Comparison of ENCODE assay signal across 9 cellular contexts in the genomic region with DNA sequence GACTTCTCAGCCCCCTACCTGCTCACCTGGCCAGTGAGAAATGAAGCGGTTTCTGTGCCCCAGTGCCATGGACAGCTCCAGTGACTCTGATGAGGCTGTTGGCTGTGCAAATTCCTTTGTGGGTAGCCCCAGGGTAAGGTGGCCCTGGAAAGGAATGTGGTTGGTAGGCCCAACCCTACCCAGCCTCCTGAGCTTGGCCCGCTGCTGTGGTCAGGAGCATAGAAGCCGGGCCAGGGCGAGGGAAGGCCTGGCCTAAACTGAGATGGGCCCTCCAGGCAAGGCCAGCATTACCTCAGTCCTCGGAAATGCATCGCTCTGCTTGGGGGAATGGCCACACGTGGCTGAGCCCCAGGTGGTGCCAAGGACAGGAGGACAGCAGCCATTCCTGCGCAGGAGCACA. TPM values are rescaled to one million over a fixed set of nuclear protein-coding genes. Genes with fewer than 3 reads are reported as not detected.
DNase-seq lines count a peak whose midpoint lies in the region; ATAC-seq and TF ChIP-seq lines count a peak whose summit lies in the region.
"Had no signal": no experiment of that assay in that cellular context is flagged by ENCODE, and none has a peak within 500 bp of the region (broad histone marks: within the 10 kb centered on the region; RNA-seq: fewer than 3 reads in every experiment).

No MANE protein-coding gene starts in this region.

- H4K20me1 ChIP-seq in osteoblast (ENCODE audit: insufficient read depth, low read length): peaks cover 57% of the 10 kb centered on the region

- no peaks in the 10 kb centered on the region for H3K27me3 ChIP-seq in osteoblast (ENCODE audit: insufficient read depth, low read length)

- CTCF ChIA-PET in activated CD8-positive, alpha-beta memory T cell treated with anti-CD3 and anti-CD28 coated beads, Interleukin-2, amount 10 ng/mL, durations not matched to agents 7 days and 5 days (lab: Charles Lee): interaction anchor here (1.7 to 3.4 kb wide), 2 partner anchors 37 to 180 kb away, joined by 4 to 18 read pairs; no protein-coding TSS in a partner anchor

- H3K27ac ChIP-seq in osteoblast (ENCODE audit: low read depth, low read length): no peak overlapping the region

- no peak overlapping the region for H3K4me3 ChIP-seq in osteoblast (ENCODE audit: insufficient read depth, low read length)

- H3K4me3 Mint-ChIP-seq in effector memory CD8-positive, alpha-beta T cell: no peak overlapping the region
- no peak overlapping the region for H3K4me3 Mint-ChIP-seq in activated CD8-positive, alpha-beta memory T cell treated with anti-CD3 and anti-CD28 coated beads, Interleukin-2, amount 10 ng/mL, durations not matched to agents 7 days and 5 days

- H3K36me3 Mint-ChIP-seq in effector memory CD8-positive, alpha-beta T cell (ENCODE audit: insufficient read depth): peaks cover 8% of the 10 kb centered on the region
- no peaks in the 10 kb centered on the region for H3K36me3 Mint-ChIP-seq in activated CD8-positive, alpha-beta memory T cell treated with anti-CD3 and anti-CD28 coated beads, Interleukin-2, amount 10 ng/mL, durations not matched to agents 7 days and 5 days

- in situ Hi-C loops in ACHN (cut with HindIII; ENCODE audit: low pct_ligation_motif_present, low pct_unique_long_range_greater_than_20kb, low sequenced_read_pairs): no loop called here

- no peak for ATAC-seq in effector memory CD8-positive, alpha-beta T cell (replicated peaks)
- no peak for ATAC-seq in HG03045 (IDR thresholded peaks at IDR 0.05; ENCODE audit: unreplicated experiment)
- ATAC-seq in activated CD8-positive, alpha-beta memory T cell treated with anti-CD3 and anti-CD28 coated beads, Interleukin-2, amount 10 ng/mL, durations not matched to agents 7 days and 5 days: no peak

- H2AFZ ChIP-seq in osteoblast (ENCODE audit: low read length): no peak overlapping the region

- H3K9me3 Mint-ChIP-seq in effector memory CD8-positive, alpha-beta T cell: no peaks in the 10 kb centered on the region
- no peaks in the 10 kb centered on the region for H3K9me3 Mint-ChIP-seq in activated CD8-positive, alpha-beta memory T cell treated with anti-CD3 and anti-CD28 coated beads, Interleukin-2, amount 10 ng/mL, durations not matched to agents 7 days and 5 days (ENCODE audit: low read depth)

- TF ChIP-seq CTCF in osteoblast (IDR thresholded peaks at IDR 0.05; ENCODE audit: extremely low read depth, low read depth, low read length): no peak

- DNase-seq in ACHN (peak; percentile 49), LoVo (ENCODE audit: low spot score) (peak; percentile 59), osteoblast (ENCODE audit: insufficient read length, low spot score, missing footprints) (peak; percentile 9), SHP77 treated with DMSO at 0.1 percent for 48 hours (lab: John Stamatoyannopoulos, UW) (no peak), retina (no peak)
- no peak for DNase-seq in effector memory CD8-positive, alpha-beta T cell
- DNase-seq in activated CD8-positive, alpha-beta memory T cell treated with anti-CD3 and anti-CD28 coated beads, Interleukin-2, amount 10 ng/mL, durations not matched to agents 7 days and 5 days: no peak
- DNase-seq: AML-193 had no signal

- peak overlapping the region; percentile 95 to 96 for H3K27ac Mint-ChIP-seq in effector memory CD8-positive, alpha-beta T cell
- H3K27ac Mint-ChIP-seq in activated CD8-positive, alpha-beta memory T cell treated with anti-CD3 and anti-CD28 coated beads, Interleukin-2, amount 10 ng/mL, durations not matched to agents 7 days and 5 days: no peak overlapping the region

- peaks cover 27% of the 10 kb centered on the region for H3K4me1 ChIP-seq in osteoblast (ENCODE audit: insufficient read depth, low read length)

- H3K79me2 ChIP-seq in osteoblast (ENCODE audit: insufficient read depth, low read length): peaks cover 26% of the 10 kb centered on the region

- peaks cover 9 to 15% of the 10 kb centered on the region in 2 donors for H3K4me1 Mint-ChIP-seq in effector memory CD8-positive, alpha-beta T cell (ENCODE audit: low read depth in 2 of 2)
- peaks cover 31% of the 10 kb centered on the region for H3K4me1 Mint-ChIP-seq in activated CD8-positive, alpha-beta memory T cell treated with anti-CD3 and anti-CD28 coated beads, Interleukin-2, amount 10 ng/mL, durations not matched to agents 7 days and 5 days

- H3K27me3 Mint-ChIP-seq in effector memory CD8-positive, alpha-beta T cell: no peaks in the 10 kb centered on the region
- peaks cover 13% of the 10 kb centered on the region for H3K27me3 Mint-ChIP-seq in activated CD8-positive, alpha-beta memory T cell treated with anti-CD3 and anti-CD28 coated beads, Interleukin-2, amount 10 ng/mL, durations not matched to agents 7 days and 5 days

- H3K36me3 ChIP-seq in osteoblast (ENCODE audit: insufficient read depth, low read length): no peaks in the 10 kb centered on the region

- no peak overlapping the region for H3K4me2 ChIP-seq in osteoblast (ENCODE audit: insufficient read depth, low read length)

- no peaks in the 10 kb centered on the region for H3K9me3 ChIP-seq in osteoblast (ENCODE audit: low read depth, low read length)

RNA-seq across cellular contexts. Expression of a gene that starts 16.9 kb away (rescaled TPM):
- total RNA-seq in osteoblast: 2.9 and 3.6 TPM in 2 replicates
- not detected for total RNA-seq in activated CD8-positive, alpha-beta memory T cell treated with anti-CD3 and anti-CD28 coated beads, Interleukin-2, amount 10 ng/mL, durations not matched to agents 7 days and 5 days

RNA-seq across cellular contexts. Expression of a gene that starts 55.3 kb away (rescaled TPM):
- 0.29 and 0.36 TPM in 2 replicates for total RNA-seq in osteoblast
- total RNA-seq in activated CD8-positive, alpha-beta memory T cell treated with anti-CD3 and anti-CD28 coated beads, Interleukin-2, amount 10 ng/mL, durations not matched to agents 7 days and 5 days: 1 to 10 TPM; 2.1 to 2.2 TPM

Comparison
In these comparisons a context has a peak if more than half of its experiments do, and no peak if none do; other contexts are left out.
1. DNase-seq: peak in ACHN (single experiment), LoVo (single experiment) and osteoblast (single experiment); none in effector memory CD8-positive, alpha-beta T cell (0 of 3), activated CD8-positive, alpha-beta memory T cell treated with anti-CD3 and anti-CD28 coated beads, Interleukin-2, amount 10 ng/mL, durations not matched to agents 7 days and 5 days (single experiment), SHP77 treated with DMSO at 0.1 percent for 48 hours (single experiment) and retina (single experiment).